8 cellular contexts compared by ENCODE assay signal in genomic region chrX:100408643-100409315, GRCh38. TPM values are rescaled to one million over a fixed set of nuclear protein-coding genes. Genes with fewer than 3 reads are reported as not detected.
DNase-seq lines count a peak whose midpoint lies in the region; ATAC-seq and TF ChIP-seq lines count a peak whose summit lies in the region.

No MANE protein-coding gene starts in this region.

- TF ChIP-seq CTCF in mammary epithelial cell (conservative IDR thresholded peaks at IDR 0.05 in 1 of 2, IDR thresholded peaks at IDR 0.05 in 1 of 2; ENCODE audit: extremely low read depth in 1 of 2, insufficient read depth in 1 of 2, low read depth in 1 of 2, low read length in 2 of 2) (no peak), suprapubic skin (IDR thresholded peaks at IDR 0.05) (no peak)

- TF ChIP-seq POLR2A in suprapubic skin (IDR thresholded peaks at IDR 0.05) = no peak

- H3K9ac ChIP-seq in mammary epithelial cell (ENCODE audit: insufficient read depth, low read length) = no peak overlapping the region

- dilution Hi-C loops in mammary epithelial cell (cut with HindIII; ENCODE audit: low sequenced_read_pairs) = no loop called here

- peaks cover 19% of the 10 kb centered on the region for H3K27me3 ChIP-seq in mammary epithelial cell (ENCODE audit: insufficient read depth, low read length)
- H3K27me3 ChIP-seq in suprapubic skin = peaks cover 59% of the 10 kb centered on the region

- H3K79me2 ChIP-seq in mammary epithelial cell (ENCODE audit: insufficient read depth, low read length) = no peaks in the 10 kb centered on the region

- peak overlapping the region; percentile 11 for H3K27ac Mint-ChIP-seq in activated CD4-positive, alpha-beta T cell treated with anti-CD3 and anti-CD28 coated beads, Interleukin-2, amount 10 ng/mL, durations not matched to agents 24 days and 14 days

- TF ChIP-seq EP300 in suprapubic skin (IDR thresholded peaks at IDR 0.05) = no peak

- H3K4me1 ChIP-seq in mammary epithelial cell (ENCODE audit: insufficient read depth, low read length) (no peaks in the 10 kb centered on the region), mesodermal cell (ENCODE audit: control insufficient read depth, insufficient read depth, low read length, poor library complexity, severe bottlenecking) (peaks cover 7% of the 10 kb centered on the region), suprapubic skin (peaks cover 31% of the 10 kb centered on the region)

- no peak for DNase-seq in activated CD4-positive, alpha-beta T cell treated with anti-CD3 and anti-CD28 coated beads, Interleukin-2, amount 10 ng/mL, durations not matched to agents 24 days and 14 days
- DNase-seq in activated CD4-positive, alpha-beta T cell treated with anti-CD3 and anti-CD28 coated beads for 4 hours = no peak
- DNase-seq in mammary epithelial cell (no peak), suprapubic skin (ENCODE audit: low spot score in 2 of 2) (no peak), NCI-H2029 treated with DMSO at 0.1 percent for 48 hours (lab: John Stamatoyannopoulos, UW) (no peak), NAMALWA (ENCODE audit: low spot score) (no peak)

- H3K4me1 Mint-ChIP-seq in activated CD4-positive, alpha-beta T cell treated with anti-CD3 and anti-CD28 coated beads, Interleukin-2, amount 10 ng/mL, durations not matched to agents 24 days and 14 days = peaks cover 2% of the 10 kb centered on the region

- ATAC-seq in HG02759 (IDR thresholded peaks at IDR 0.05; ENCODE audit: unreplicated experiment) = no peak

- no peak overlapping the region for H2AFZ ChIP-seq in mammary epithelial cell (ENCODE audit: low read depth, low read length)

- peak overlapping the region; percentile 51 for H3K4me2 ChIP-seq in mammary epithelial cell (ENCODE audit: insufficient read depth, low read depth, low read length)

- BruUV-seq in mammary epithelial cell (replicated peaks; lab: Mats Ljungman, UMichigan) = no TSS peak

- H3K27ac ChIP-seq in mammary epithelial cell (ENCODE audit: insufficient read depth, low read depth, low read length) (no peak overlapping the region), mesodermal cell (ENCODE audit: low read depth, low read length, severe bottlenecking) (no peak overlapping the region), suprapubic skin (no peak overlapping the region)

- H3K9me3 ChIP-seq in mammary epithelial cell (replicated peaks; ENCODE audit: insufficient read depth, low read length) (peaks cover 18% of the 10 kb centered on the region), mesodermal cell (ENCODE audit: control insufficient read depth, low read length) (no peaks in the 10 kb centered on the region), suprapubic skin (no peaks in the 10 kb centered on the region)

- peaks cover 4% of the 10 kb centered on the region for H3K36me3 Mint-ChIP-seq in activated CD4-positive, alpha-beta T cell treated with anti-CD3 and anti-CD28 coated beads, Interleukin-2, amount 10 ng/mL, durations not matched to agents 24 days and 14 days (ENCODE audit: low read depth)

- no peaks in the 10 kb centered on the region for H4K20me1 ChIP-seq in mammary epithelial cell (ENCODE audit: insufficient read depth, low read length)

- WGBS in mammary epithelial cell (ENCODE audit: low coverage, missing lambda C conversion rate) = 21% methylated on average over 5 of the region's 82 CpGs
- WGBS in mesodermal cell (ENCODE audit: insufficient coverage in 2 of 2), 2 experiments = 2 to 3% methylated on average over 21 to 26 of the region's 82 CpGs
- 38% methylated on average over 41 of the region's 82 CpGs for WGBS in suprapubic skin

- intact Hi-C loops in activated CD4-positive, alpha-beta T cell treated with anti-CD3 and anti-CD28 coated beads, Interleukin-2, amount 10 ng/mL, durations not matched to agents 24 days and 14 days (cut with micrococcal nuclease) = no loop called here
- intact Hi-C loops in mammary epithelial cell (cut with micrococcal nuclease) = no loop called here

- CTCF ChIA-PET in mammary epithelial cell (lab: Charles Lee; ENCODE audit: low non-redundant PET) = no interaction called here

- H3K9me3 Mint-ChIP-seq in activated CD4-positive, alpha-beta T cell treated with anti-CD3 and anti-CD28 coated beads, Interleukin-2, amount 10 ng/mL, durations not matched to agents 24 days and 14 days = no peaks in the 10 kb centered on the region

- H3K36me3 ChIP-seq in mammary epithelial cell (ENCODE audit: insufficient read depth, low read length) (no peaks in the 10 kb centered on the region), mesodermal cell (ENCODE audit: control insufficient read depth, insufficient read depth, low read length) (no peaks in the 10 kb centered on the region), suprapubic skin (no peaks in the 10 kb centered on the region)

- no peak overlapping the region for H3K4me3 ChIP-seq in mammary epithelial cell (replicated peaks in 1 of 3; ENCODE audit: insufficient read depth in 1 of 3, low read depth in 2 of 3, low read length in 3 of 3)
- H3K4me3 ChIP-seq in mesodermal cell (ENCODE audit: extremely low read depth, insufficient read depth, low read length, poor library complexity, severe bottlenecking) = peak overlapping the region; percentile 37
- H3K4me3 ChIP-seq in suprapubic skin = peak overlapping the region; percentile 47

- in situ Hi-C loops in mammary epithelial cell (cut with MboI; ENCODE audit: low sequenced_read_pairs in 2 of 2) = no loop called here

- H3K4me3 Mint-ChIP-seq in activated CD4-positive, alpha-beta T cell treated with anti-CD3 and anti-CD28 coated beads, Interleukin-2, amount 10 ng/mL, durations not matched to agents 24 days and 14 days = no peak overlapping the region

- H3K27me3 Mint-ChIP-seq in activated CD4-positive, alpha-beta T cell treated with anti-CD3 and anti-CD28 coated beads, Interleukin-2, amount 10 ng/mL, durations not matched to agents 24 days and 14 days = peaks cover 47% of the 10 kb centered on the region

RNA-seq across cellular contexts. Expression of gene PCDH19, which starts 1.3 kb away (rescaled TPM):
- not detected in 2 replicates for total RNA-seq in activated CD4-positive, alpha-beta T cell treated with anti-CD3 and anti-CD28 coated beads, Interleukin-2, amount 10 ng/mL, durations not matched to agents 24 days and 14 days
- under 1 TPM; 0.33 to 0.61 TPM for total RNA-seq in mammary epithelial cell
- polyA plus RNA-seq in mammary epithelial cell = 0.02 TPM
- polyA minus RNA-seq in mammary epithelial cell = not detected
- 6.0 TPM for polyA plus RNA-seq in mesodermal cell (2013, experiment 1 of 2)
- polyA plus RNA-seq in mesodermal cell (2013, experiment 2 of 2) = 5.1 TPM
- total RNA-seq in suprapubic skin = 1 to 10 TPM in 3 of 4 donors, under 1 TPM in 1; 0.68 to 3.1 (median 1.8) TPM

Comparison
In these comparisons a context has a peak if more than half of its experiments do, and no peak if none do; other contexts are left out.
1. H3K4me3 ChIP-seq: peak in mesodermal cell (single experiment) and suprapubic skin (single experiment); none in mammary epithelial cell (0 of 3).